In genomic region chr11:126501641-126502040, GRCh38 we compare ENCODE assay signal across 24 cellular contexts.
"Had no signal": no experiment of that assay in that cellular context is flagged by ENCODE, and none has a peak within 500 bp of the region (broad histone marks: within the 10 kb centered on the region; RNA-seq: fewer than 3 reads in every experiment).

No MANE protein-coding gene starts in this region.

- H3K4me1 ChIP-seq: heart right ventricle, left lung, upper lobe of left lung had no signal

- DNase-seq: activated B cell treated with CpG ODN at 0.5 μM for 24 hours; activated CD4-positive, alpha-beta T cell treated with anti-CD3 and anti-CD28 coated beads for 36 hours; activated CD8-positive, alpha-beta memory T cell treated with anti-CD3 and anti-CD28 coated beads, Interleukin-2, amount 10 ng/mL, durations not matched to agents 7 days and 5 days; activated CD8-positive, alpha-beta T cell treated with anti-CD3 and anti-CD28 coated beads, Interleukin-2, amount 10 ng/mL, durations not matched to agents 7 days and 5 days; activated naive CD4-positive, alpha-beta T cell treated with Interleukin-2 at 50 U/mL for 16 hours; activated T-cell treated with anti-CD3 and anti-CD28 coated beads, Interleukin-2, amount 50 U/mL, for 48 hours; anterior cingulate cortex; effector memory CD8-positive, alpha-beta T cell; foreskin fibroblast; heart right ventricle; kidney glomerular epithelial cell; left lung; naive thymus-derived CD8-positive, alpha-beta T cell; occipital lobe; right cardiac atrium; stimulated activated CD4-positive, alpha-beta T cell treated with anti-CD3 and anti-CD28 coated beads, Interleukin-12 subunit alpha, Interleukin-12 subunit beta, amount 100 ng/mL, for 4 hours; stimulated activated CD4-positive, alpha-beta T cell treated with anti-CD3 and anti-CD28 coated beads, Interleukin-4, amount 100 ng/mL, for 1 hour; T-cell; upper lobe of left lung had no signal

- ATAC-seq: activated CD4-positive, alpha-beta T cell treated with anti-CD3 and anti-CD28 coated beads for 36 hours; activated CD8-positive, alpha-beta memory T cell treated with anti-CD3 and anti-CD28 coated beads, Interleukin-2, amount 10 ng/mL, durations not matched to agents 7 days and 5 days; activated CD8-positive, alpha-beta T cell treated with anti-CD3 and anti-CD28 coated beads, Interleukin-2, amount 10 ng/mL, durations not matched to agents 7 days and 5 days; effector memory CD8-positive, alpha-beta T cell; heart right ventricle; left lung; naive thymus-derived CD8-positive, alpha-beta T cell; right cardiac atrium; T-cell had no signal

- H3K27me3 ChIP-seq: dorsolateral prefrontal cortex, upper lobe of left lung had no signal

- H3K4me3 ChIP-seq: cardiac muscle cell, coronary artery, dorsolateral prefrontal cortex, heart right ventricle, left lung, lung, thoracic aorta, upper lobe of left lung had no signal

- H3K36me3 ChIP-seq: cardiac muscle cell, heart right ventricle, left lung, thoracic aorta, upper lobe of left lung had no signal

- H3K27ac ChIP-seq: cardiac muscle cell, coronary artery, dorsolateral prefrontal cortex, heart right ventricle, left lung, thoracic aorta, upper lobe of left lung had no signal
